ENCODE assay signal across 8 cellular contexts in the genomic region with DNA sequence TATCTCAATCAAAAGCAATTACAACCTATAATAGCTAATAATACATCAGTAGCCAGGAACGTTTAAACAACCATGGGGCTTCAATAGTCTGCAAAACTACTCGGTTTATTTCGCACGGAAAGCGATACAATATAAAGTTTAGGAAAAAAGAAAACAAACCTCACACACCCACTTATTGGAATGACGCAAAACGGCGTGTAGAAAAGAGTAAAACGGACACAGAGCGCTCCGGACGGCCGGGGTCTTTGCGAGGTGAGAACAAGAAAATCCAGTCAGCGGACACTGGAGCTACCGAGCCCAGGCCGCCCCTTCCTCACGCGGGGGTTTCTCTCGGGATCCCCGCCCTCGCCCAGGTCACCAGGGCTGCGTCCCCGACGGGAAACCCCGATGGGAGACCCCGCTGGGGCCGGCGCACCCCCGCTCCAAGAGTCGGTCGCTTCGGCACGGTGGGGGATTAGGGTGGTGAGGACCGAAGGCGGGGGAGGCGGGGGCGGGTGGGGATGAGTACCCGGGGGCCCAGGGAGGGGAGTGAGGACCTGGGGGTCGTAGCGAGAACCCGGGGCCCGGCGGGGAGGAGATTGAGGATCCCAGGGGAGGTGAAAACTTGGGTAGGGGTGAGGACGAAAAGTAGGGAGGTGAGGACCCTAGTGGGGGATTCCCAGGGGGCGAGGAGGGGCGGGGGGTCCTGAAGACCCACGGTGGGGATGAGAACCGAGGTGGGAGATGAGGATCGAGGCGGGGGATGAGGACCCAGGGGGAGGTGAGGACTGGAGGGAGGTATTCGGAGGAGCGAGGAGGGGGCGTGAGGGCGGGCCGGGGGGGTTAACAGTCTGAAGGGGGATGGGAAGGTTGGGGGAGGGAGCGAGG. TPM values are rescaled to one million over a fixed set of nuclear protein-coding genes. Genes with fewer than 3 reads are reported as not detected.
DNase-seq lines count a peak whose midpoint lies in the region; ATAC-seq, FAIRE-seq and TF ChIP-seq lines count a peak whose summit lies in the region.

No MANE protein-coding gene starts in this region.

- peak overlapping the region; percentile 65 to 93 for H3K9ac ChIP-seq in kidney (ENCODE audit: low read length in 2 of 2)

- H3K4me1 Mint-ChIP-seq in T-helper 1 cell treated with Interleukin-12 subunit alpha and Interleukin-12 subunit beta and Interleukin-4 antibody, amounts not matched to agents 30 μg/mL and 1 μg/mL, for 36 hours (ENCODE audit: low read depth): peaks cover 27% of the 10 kb centered on the region
- peaks cover 35% of the 10 kb centered on the region for H3K4me1 Mint-ChIP-seq in activated naive CD8-positive, alpha-beta T cell treated with anti-CD3 and anti-CD28 coated beads, Interleukin-2, amount 50 U/mL, for 24 hours

- H3K9me3 ChIP-seq in kidney (ENCODE audit: control insufficient read depth in 1 of 2, low read length in 2 of 2) (no peaks in the 10 kb centered on the region), thoracic aorta (no peaks in the 10 kb centered on the region)

- H3K9me3 Mint-ChIP-seq in T-helper 1 cell treated with Interleukin-12 subunit alpha and Interleukin-12 subunit beta and Interleukin-4 antibody, amounts not matched to agents 30 μg/mL and 1 μg/mL, for 36 hours: no peaks in the 10 kb centered on the region
- no peaks in the 10 kb centered on the region for H3K9me3 Mint-ChIP-seq in activated naive CD8-positive, alpha-beta T cell treated with anti-CD3 and anti-CD28 coated beads, Interleukin-2, amount 50 U/mL, for 24 hours

- no peak for DNase-seq in T-helper 1 cell
- DNase-seq in activated naive CD8-positive, alpha-beta T cell treated with anti-CD3 and anti-CD28 coated beads, Interleukin-2, amount 50 U/mL, for 24 hours: no peak
- DNase-seq in kidney: no peak
- DNase-seq in thoracic aorta (ENCODE audit: low spot score): no peak
- DNase-seq in left lobe of liver (ENCODE audit: low spot score): no peak
- no peak for DNase-seq in RKO (ENCODE audit: low spot score)
- no peak for DNase-seq in HTR-8/SVneo (ENCODE audit: insufficient read length, low spot score)

- H3K4me1 ChIP-seq in kidney (ENCODE audit: control insufficient read depth in 1 of 2, insufficient read depth in 1 of 2, low read depth in 1 of 2, low read length in 2 of 2) (peaks cover 0 to 13% of the 10 kb centered on the region in 2 donors), thoracic aorta (ENCODE audit: control insufficient read depth in 1 of 2, low read depth in 2 of 2) (peaks cover 14 to 19% of the 10 kb centered on the region in 2 donors)

- H3K4me3 ChIP-seq in kidney (ENCODE audit: low read length in 2 of 2) (peak overlapping the region; percentile 96), thoracic aorta (peak overlapping the region; percentile 92)

- H3K27me3 Mint-ChIP-seq in T-helper 1 cell treated with Interleukin-12 subunit alpha and Interleukin-12 subunit beta and Interleukin-4 antibody, amounts not matched to agents 30 μg/mL and 1 μg/mL, for 36 hours (ENCODE audit: low read depth): peaks cover 10% of the 10 kb centered on the region
- H3K27me3 Mint-ChIP-seq in activated naive CD8-positive, alpha-beta T cell treated with anti-CD3 and anti-CD28 coated beads, Interleukin-2, amount 50 U/mL, for 24 hours: no peaks in the 10 kb centered on the region

- TF ChIP-seq CTCF in kidney (IDR thresholded peaks at IDR 0.05; ENCODE audit: borderline replicate concordance, extremely low read depth, insufficient read depth) (no peak), thoracic aorta (IDR thresholded peaks at IDR 0.05) (no peak)

- intact Hi-C loops in kidney (cut with DNase I): no loop called here

- H3K27ac ChIP-seq in kidney (ENCODE audit: low read depth in 2 of 2, low read length in 2 of 2) (peak overlapping the region; percentile 99), thoracic aorta (no peak overlapping the region)

- peaks cover 15% of the 10 kb centered on the region for H3K36me3 Mint-ChIP-seq in T-helper 1 cell treated with Interleukin-12 subunit alpha and Interleukin-12 subunit beta and Interleukin-4 antibody, amounts not matched to agents 30 μg/mL and 1 μg/mL, for 36 hours (ENCODE audit: low read depth)
- H3K36me3 Mint-ChIP-seq in activated naive CD8-positive, alpha-beta T cell treated with anti-CD3 and anti-CD28 coated beads, Interleukin-2, amount 50 U/mL, for 24 hours (ENCODE audit: low read depth): peaks cover 28% of the 10 kb centered on the region

- ATAC-seq in activated naive CD8-positive, alpha-beta T cell treated with anti-CD3 and anti-CD28 coated beads, Interleukin-2, amount 50 U/mL, for 24 hours: no peak
- ATAC-seq in thoracic aorta (ENCODE audit: insufficient number of reproducible peaks, low FRiP score, low read depth) (no peak), left lobe of liver (no peak)

- H3K36me3 ChIP-seq in kidney (ENCODE audit: control insufficient read depth in 1 of 2, insufficient read depth in 2 of 2, low read length in 2 of 2): peaks cover 0 to 5% of the 10 kb centered on the region in 2 donors
- H3K36me3 ChIP-seq in thoracic aorta: peaks cover 3% of the 10 kb centered on the region

- H3K27ac Mint-ChIP-seq in T-helper 1 cell treated with Interleukin-12 subunit alpha and Interleukin-12 subunit beta and Interleukin-4 antibody, amounts not matched to agents 30 μg/mL and 1 μg/mL, for 36 hours: peak overlapping the region; percentile 86
- peak overlapping the region; percentile 87 for H3K27ac Mint-ChIP-seq in activated naive CD8-positive, alpha-beta T cell treated with anti-CD3 and anti-CD28 coated beads, Interleukin-2, amount 50 U/mL, for 24 hours

- H3K27me3 ChIP-seq in thoracic aorta (replicated peaks; ENCODE audit: insufficient read depth): no peaks in the 10 kb centered on the region

- peak overlapping the region; percentile 89 for H3K4me3 Mint-ChIP-seq in T-helper 1 cell treated with Interleukin-12 subunit alpha and Interleukin-12 subunit beta and Interleukin-4 antibody, amounts not matched to agents 30 μg/mL and 1 μg/mL, for 36 hours
- H3K4me3 Mint-ChIP-seq in activated naive CD8-positive, alpha-beta T cell treated with anti-CD3 and anti-CD28 coated beads, Interleukin-2, amount 50 U/mL, for 24 hours: peak overlapping the region; percentile 91

- no peak for FAIRE-seq in kidney (lab: Jason Lieb, UNC)
- no peak for FAIRE-seq in HTR-8/SVneo (lab: Jason Lieb, UNC)

RNA-seq across cellular contexts. Expression of gene NELFA, which starts 0.7 kb away (rescaled TPM):
- total RNA-seq in kidney (39.1 TPM), thoracic aorta (10 to 100 TPM; 26.7 to 36.1 TPM), left lobe of liver (11.2 TPM)
- 17.8 TPM for polyA plus RNA-seq in kidney (ENCODE audit: insufficient read depth, low read depth, low replicate concordance)

RNA-seq across cellular contexts. Expression of gene NAT8L, which starts 51.1 kb away (rescaled TPM):
- total RNA-seq in kidney: 2.7 TPM
- polyA plus RNA-seq in kidney (ENCODE audit: insufficient read depth, low read depth, low replicate concordance): 12.5 TPM
- total RNA-seq in thoracic aorta: under 1 TPM in 1 of 2 donors, not detected in 1; under 0.01 TPM
- 0.05 TPM for total RNA-seq in left lobe of liver

Comparison
In these comparisons a context has a peak if more than half of its experiments do, and no peak if none do; other contexts are left out.
1. H3K27ac ChIP-seq: peak in kidney (2 of 2); none in thoracic aorta (0 of 2).